Comparison of ENCODE assay signal across 1 cellular context in the genomic region with DNA sequence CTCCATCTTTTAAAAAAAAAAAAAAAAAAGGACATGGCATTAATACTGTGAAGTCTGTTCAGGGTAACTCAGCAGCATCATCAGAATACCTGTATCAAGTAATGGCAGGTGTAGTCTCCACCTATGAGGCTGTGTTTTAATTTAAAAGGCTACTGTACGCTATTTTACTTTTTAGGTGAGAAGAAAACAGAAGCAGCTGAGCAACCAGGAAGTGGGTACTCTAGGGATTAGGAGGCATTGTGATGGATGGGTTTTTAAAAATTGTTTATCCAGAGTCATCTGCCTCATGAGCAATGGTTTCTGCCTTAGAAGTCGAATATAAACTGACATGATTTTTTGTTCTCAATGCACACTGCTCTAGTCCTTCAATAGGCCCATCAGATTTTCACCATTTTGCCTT.
TF ChIP-seq lines count a peak whose summit lies in the region.

No MANE protein-coding gene starts in this region.

TF ChIP-seq in SK-N-SH, 30 proteins besides CTCF, POLR2A, EP300 and RAD21 (continued from another document):
- TF ChIP-seq, protein P1, sequence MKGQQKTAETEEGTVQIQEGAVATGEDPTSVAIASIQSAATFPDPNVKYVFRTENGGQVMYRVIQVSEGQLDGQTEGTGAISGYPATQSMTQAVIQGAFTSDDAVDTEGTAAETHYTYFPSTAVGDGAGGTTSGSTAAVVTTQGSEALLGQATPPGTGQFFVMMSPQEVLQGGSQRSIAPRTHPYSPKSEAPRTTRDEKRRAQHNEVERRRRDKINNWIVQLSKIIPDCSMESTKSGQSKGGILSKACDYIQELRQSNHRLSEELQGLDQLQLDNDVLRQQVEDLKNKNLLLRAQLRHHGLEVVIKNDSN (IDR thresholded peaks at IDR 0.05; ENCODE audit: borderline replicate concordance, low read depth), result no peak
- TF ChIP-seq GATA2 (CRISPR knock-in tag; IDR thresholded peaks at IDR 0.05) (no peak), RFX5 (IDR thresholded peaks at IDR 0.05; ENCODE audit: low read length) (no peak), GABPA (IDR thresholded peaks at IDR 0.05; ENCODE audit: low read depth) (no peak), SIN3A (IDR thresholded peaks at IDR 0.05; ENCODE audit: borderline replicate concordance, low read depth, low read length) (no peak), YY1 (IDR thresholded peaks at IDR 0.05; ENCODE audit: low read depth) (no peak), EZH2phosphoT487 (IDR thresholded peaks at IDR 0.05; ENCODE audit: borderline replicate concordance, low read depth) (no peak), ELF1 (IDR thresholded peaks at IDR 0.05) (no peak), MEF2A (IDR thresholded peaks at IDR 0.05; ENCODE audit: borderline replicate concordance, low read depth) (no peak), TAF1 (IDR thresholded peaks at IDR 0.05; ENCODE audit: borderline replicate concordance, low read depth, low read length) (no peak), FOXJ3 (CRISPR knock-in tag; IDR thresholded peaks at IDR 0.05) (no peak), TCF12 (IDR thresholded peaks at IDR 0.05) (no peak)
- TF ChIP-seq, protein P2, sequence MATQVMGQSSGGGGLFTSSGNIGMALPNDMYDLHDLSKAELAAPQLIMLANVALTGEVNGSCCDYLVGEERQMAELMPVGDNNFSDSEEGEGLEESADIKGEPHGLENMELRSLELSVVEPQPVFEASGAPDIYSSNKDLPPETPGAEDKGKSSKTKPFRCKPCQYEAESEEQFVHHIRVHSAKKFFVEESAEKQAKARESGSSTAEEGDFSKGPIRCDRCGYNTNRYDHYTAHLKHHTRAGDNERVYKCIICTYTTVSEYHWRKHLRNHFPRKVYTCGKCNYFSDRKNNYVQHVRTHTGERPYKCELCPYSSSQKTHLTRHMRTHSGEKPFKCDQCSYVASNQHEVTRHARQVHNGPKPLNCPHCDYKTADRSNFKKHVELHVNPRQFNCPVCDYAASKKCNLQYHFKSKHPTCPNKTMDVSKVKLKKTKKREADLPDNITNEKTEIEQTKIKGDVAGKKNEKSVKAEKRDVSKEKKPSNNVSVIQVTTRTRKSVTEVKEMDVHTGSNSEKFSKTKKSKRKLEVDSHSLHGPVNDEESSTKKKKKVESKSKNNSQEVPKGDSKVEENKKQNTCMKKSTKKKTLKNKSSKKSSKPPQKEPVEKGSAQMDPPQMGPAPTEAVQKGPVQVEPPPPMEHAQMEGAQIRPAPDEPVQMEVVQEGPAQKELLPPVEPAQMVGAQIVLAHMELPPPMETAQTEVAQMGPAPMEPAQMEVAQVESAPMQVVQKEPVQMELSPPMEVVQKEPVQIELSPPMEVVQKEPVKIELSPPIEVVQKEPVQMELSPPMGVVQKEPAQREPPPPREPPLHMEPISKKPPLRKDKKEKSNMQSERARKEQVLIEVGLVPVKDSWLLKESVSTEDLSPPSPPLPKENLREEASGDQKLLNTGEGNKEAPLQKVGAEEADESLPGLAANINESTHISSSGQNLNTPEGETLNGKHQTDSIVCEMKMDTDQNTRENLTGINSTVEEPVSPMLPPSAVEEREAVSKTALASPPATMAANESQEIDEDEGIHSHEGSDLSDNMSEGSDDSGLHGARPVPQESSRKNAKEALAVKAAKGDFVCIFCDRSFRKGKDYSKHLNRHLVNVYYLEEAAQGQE (IDR thresholded peaks at IDR 0.05; ENCODE audit: low read depth, low read length), result no peak
- TF ChIP-seq, protein P3, sequence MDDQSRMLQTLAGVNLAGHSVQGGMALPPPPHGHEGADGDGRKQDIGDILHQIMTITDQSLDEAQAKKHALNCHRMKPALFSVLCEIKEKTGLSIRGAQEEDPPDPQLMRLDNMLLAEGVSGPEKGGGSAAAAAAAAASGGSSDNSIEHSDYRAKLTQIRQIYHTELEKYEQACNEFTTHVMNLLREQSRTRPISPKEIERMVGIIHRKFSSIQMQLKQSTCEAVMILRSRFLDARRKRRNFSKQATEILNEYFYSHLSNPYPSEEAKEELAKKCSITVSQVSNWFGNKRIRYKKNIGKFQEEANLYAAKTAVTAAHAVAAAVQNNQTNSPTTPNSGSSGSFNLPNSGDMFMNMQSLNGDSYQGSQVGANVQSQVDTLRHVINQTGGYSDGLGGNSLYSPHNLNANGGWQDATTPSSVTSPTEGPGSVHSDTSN (IDR thresholded peaks at IDR 0.05), result no peak
- TF ChIP-seq, protein P4, sequence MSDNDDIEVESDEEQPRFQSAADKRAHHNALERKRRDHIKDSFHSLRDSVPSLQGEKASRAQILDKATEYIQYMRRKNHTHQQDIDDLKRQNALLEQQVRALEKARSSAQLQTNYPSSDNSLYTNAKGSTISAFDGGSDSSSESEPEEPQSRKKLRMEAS (IDR thresholded peaks at IDR 0.05; ENCODE audit: low read depth), result no peak
- TF ChIP-seq, protein P5, sequence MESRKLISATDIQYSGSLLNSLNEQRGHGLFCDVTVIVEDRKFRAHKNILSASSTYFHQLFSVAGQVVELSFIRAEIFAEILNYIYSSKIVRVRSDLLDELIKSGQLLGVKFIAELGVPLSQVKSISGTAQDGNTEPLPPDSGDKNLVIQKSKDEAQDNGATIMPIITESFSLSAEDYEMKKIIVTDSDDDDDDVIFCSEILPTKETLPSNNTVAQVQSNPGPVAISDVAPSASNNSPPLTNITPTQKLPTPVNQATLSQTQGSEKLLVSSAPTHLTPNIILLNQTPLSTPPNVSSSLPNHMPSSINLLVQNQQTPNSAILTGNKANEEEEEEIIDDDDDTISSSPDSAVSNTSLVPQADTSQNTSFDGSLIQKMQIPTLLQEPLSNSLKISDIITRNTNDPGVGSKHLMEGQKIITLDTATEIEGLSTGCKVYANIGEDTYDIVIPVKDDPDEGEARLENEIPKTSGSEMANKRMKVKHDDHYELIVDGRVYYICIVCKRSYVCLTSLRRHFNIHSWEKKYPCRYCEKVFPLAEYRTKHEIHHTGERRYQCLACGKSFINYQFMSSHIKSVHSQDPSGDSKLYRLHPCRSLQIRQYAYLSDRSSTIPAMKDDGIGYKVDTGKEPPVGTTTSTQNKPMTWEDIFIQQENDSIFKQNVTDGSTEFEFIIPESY (IDR thresholded peaks at IDR 0.05; ENCODE audit: borderline replicate concordance, low read depth), result no peak
